1 cellular context compared by ENCODE assay signal in the genomic region with DNA sequence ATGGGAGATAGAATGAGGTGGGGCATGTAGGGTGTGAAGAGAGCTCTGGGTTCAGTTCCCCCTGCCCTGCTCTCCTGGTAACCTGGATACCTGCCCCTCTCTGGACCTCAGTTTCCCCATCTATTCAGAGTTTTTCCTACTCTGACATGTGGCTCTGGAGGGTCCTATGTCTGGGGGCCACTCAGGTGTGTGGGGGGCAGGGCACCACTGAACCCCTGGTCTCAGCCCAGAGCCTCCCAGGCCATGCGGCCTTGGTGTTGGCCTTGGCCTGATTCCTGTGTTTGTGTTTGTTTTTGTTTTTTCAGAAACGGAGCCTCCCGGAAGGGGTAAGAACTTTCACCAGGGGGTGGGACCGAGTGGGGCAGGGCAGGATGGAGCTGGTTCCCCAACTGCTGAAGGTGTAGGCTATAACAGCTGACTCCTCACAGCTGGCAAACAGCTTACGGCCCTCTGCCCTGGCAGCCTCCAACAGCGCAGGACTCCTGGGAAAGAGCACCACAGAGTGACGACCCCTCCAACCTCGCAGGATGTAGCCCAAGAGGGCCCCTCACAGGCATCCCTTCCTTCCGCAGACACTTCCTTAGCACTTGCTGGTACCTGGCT.
A peak's percentile ranks its signal among the peaks of the same experiment; 100 is the strongest.
TF ChIP-seq lines count a peak whose summit lies in the region.

No MANE protein-coding gene starts in this region.

TF ChIP-seq in HepG2, 621 proteins besides CTCF, POLR2A, EP300 and RAD21 (continued from another document and continues in another):
- no peak for TF ChIP-seq FOXA1 (IDR thresholded peaks at IDR 0.05)
- peak; percentile 38; the same call in 1 of the 2 replicates for TF ChIP-seq FOXA1 (CRISPR knock-in tag; IDR thresholded peaks at IDR 0.05)
- no peak for TF ChIP-seq PCBP2 (optimal IDR thresholded peaks at IDR 0.05; ENCODE audit: low read depth, low read length, poor library complexity, severe bottlenecking)
- 0 out of 2 replicates have a peak, but pooled peaks have one; percentile 46 for TF ChIP-seq DMAP1 (CRISPR knock-in tag; IDR thresholded peaks at IDR 0.05)
- TF ChIP-seq TFDP2 (CRISPR knock-in tag; IDR thresholded peaks at IDR 0.05), result no peak
- TF ChIP-seq ZBTB7A (CRISPR knock-in tag; IDR thresholded peaks at IDR 0.05), result peak; percentile 50; the same call in 1 of the 2 replicates
- TF ChIP-seq ZNF274 (CRISPR knock-in tag; IDR thresholded peaks at IDR 0.05), result no peak
- peak; percentile 56; the same call in 1 of the 2 replicates for TF ChIP-seq ZNF556 (CRISPR knock-in tag; IDR thresholded peaks at IDR 0.05; ENCODE audit: borderline replicate concordance)
- TF ChIP-seq THAP11 (CRISPR knock-in tag; IDR thresholded peaks at IDR 0.05), result 0 out of 2 replicates have a peak, but pooled peaks have one; percentile 48
- no peak for TF ChIP-seq NFATC3 (CRISPR knock-in tag; IDR thresholded peaks at IDR 0.05)
- TF ChIP-seq ZNF883 (CRISPR knock-in tag; IDR thresholded peaks at IDR 0.05; ENCODE audit: not compliant biosample characterization), result no peak
- TF ChIP-seq ZNF576 (CRISPR knock-in tag; IDR thresholded peaks at IDR 0.05), result no peak
- no peak for TF ChIP-seq TOE1 (CRISPR knock-in tag; IDR thresholded peaks at IDR 0.05)
- TF ChIP-seq ZNF564 (CRISPR knock-in tag; IDR thresholded peaks at IDR 0.05), result no peak; the same call in 1 of the 2 replicates
- TF ChIP-seq NCOA2 (CRISPR knock-in tag; IDR thresholded peaks at IDR 0.05), result peak; percentile 91
- no peak; the same call in 1 of the 2 replicates for TF ChIP-seq HIVEP1 (CRISPR knock-in tag; IDR thresholded peaks at IDR 0.05)
- TF ChIP-seq, protein P1, sequence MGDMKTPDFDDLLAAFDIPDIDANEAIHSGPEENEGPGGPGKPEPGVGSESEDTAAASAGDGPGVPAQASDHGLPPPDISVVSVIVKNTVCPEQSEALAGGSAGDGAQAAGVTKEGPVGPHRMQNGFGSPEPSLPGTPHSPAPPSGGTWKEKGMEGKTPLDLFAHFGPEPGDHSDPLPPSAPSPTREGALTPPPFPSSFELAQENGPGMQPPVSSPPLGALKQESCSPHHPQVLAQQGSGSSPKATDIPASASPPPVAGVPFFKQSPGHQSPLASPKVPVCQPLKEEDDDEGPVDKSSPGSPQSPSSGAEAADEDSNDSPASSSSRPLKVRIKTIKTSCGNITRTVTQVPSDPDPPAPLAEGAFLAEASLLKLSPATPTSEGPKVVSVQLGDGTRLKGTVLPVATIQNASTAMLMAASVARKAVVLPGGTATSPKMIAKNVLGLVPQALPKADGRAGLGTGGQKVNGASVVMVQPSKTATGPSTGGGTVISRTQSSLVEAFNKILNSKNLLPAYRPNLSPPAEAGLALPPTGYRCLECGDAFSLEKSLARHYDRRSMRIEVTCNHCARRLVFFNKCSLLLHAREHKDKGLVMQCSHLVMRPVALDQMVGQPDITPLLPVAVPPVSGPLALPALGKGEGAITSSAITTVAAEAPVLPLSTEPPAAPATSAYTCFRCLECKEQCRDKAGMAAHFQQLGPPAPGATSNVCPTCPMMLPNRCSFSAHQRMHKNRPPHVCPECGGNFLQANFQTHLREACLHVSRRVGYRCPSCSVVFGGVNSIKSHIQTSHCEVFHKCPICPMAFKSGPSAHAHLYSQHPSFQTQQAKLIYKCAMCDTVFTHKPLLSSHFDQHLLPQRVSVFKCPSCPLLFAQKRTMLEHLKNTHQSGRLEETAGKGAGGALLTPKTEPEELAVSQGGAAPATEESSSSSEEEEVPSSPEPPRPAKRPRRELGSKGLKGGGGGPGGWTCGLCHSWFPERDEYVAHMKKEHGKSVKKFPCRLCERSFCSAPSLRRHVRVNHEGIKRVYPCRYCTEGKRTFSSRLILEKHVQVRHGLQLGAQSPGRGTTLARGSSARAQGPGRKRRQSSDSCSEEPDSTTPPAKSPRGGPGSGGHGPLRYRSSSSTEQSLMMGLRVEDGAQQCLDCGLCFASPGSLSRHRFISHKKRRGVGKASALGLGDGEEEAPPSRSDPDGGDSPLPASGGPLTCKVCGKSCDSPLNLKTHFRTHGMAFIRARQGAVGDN (CRISPR knock-in tag; IDR thresholded peaks at IDR 0.05), result peak; percentile 69
- TF ChIP-seq SP1 (IDR thresholded peaks at IDR 0.05), result no peak
- no peak for TF ChIP-seq SP1 (CRISPR knock-in tag; IDR thresholded peaks at IDR 0.05)
- TF ChIP-seq, protein P2, sequence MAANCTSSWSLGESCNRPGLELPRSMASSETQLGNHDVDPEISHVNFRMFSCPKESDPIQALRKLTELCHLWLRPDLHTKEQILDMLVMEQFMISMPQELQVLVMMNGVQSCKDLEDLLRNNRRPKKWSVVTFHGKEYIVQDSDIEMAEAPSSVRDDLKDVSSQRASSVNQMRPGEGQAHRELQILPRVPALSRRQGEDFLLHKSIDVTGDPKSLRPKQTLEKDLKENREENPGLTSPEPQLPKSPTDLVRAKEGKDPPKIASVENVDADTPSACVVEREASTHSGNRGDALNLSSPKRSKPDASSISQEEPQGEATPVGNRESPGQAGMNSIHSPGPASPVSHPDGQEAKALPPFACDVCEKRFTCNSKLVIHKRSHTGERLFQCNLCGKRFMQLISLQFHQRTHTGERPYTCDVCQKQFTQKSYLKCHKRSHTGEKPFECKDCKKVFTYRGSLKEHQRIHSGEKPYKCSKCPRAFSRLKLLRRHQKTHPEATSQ (CRISPR knock-in tag; IDR thresholded peaks at IDR 0.05; ENCODE audit: borderline replicate concordance), result no peak
- TF ChIP-seq SRSF9 (IDR thresholded peaks at IDR 0.05; ENCODE audit: borderline replicate concordance, insufficient read depth, low read depth, low read length, poor library complexity, severe bottlenecking), result no peak
- TF ChIP-seq ZNF230 (CRISPR knock-in tag; IDR thresholded peaks at IDR 0.05), result peak; percentile 94; the same call in 1 of the 2 replicates
- TF ChIP-seq ZNF30 (CRISPR knock-in tag; IDR thresholded peaks at IDR 0.05), result no peak
- no peak for TF ChIP-seq DNMT3B (CRISPR knock-in tag; conservative IDR thresholded peaks at IDR 0.05)
- no peak; the same call in 1 of the 2 replicates for TF ChIP-seq ZNF790 (CRISPR knock-in tag; IDR thresholded peaks at IDR 0.05; ENCODE audit: borderline replicate concordance)
- TF ChIP-seq ZBTB14 (CRISPR knock-in tag; IDR thresholded peaks at IDR 0.05), result no peak
- TF ChIP-seq ZNF737 (CRISPR knock-in tag; IDR thresholded peaks at IDR 0.05; ENCODE audit: borderline replicate concordance), result no peak
- peak; percentile 44; the same call in 1 of the 2 replicates for TF ChIP-seq YEATS4 (CRISPR knock-in tag; IDR thresholded peaks at IDR 0.05; ENCODE audit: borderline replicate concordance)
- peak; percentile 84 for TF ChIP-seq PPARG (CRISPR knock-in tag; conservative IDR thresholded peaks at IDR 0.05)
- no peak for TF ChIP-seq STAT6 (CRISPR knock-in tag; IDR thresholded peaks at IDR 0.05; ENCODE audit: borderline replicate concordance)
- no peak for TF ChIP-seq SRY (CRISPR knock-in tag; IDR thresholded peaks at IDR 0.05)
- TF ChIP-seq MTF2 (CRISPR knock-in tag; IDR thresholded peaks at IDR 0.05; ENCODE audit: borderline replicate concordance), result no peak
- TF ChIP-seq MAF1 (CRISPR knock-in tag; IDR thresholded peaks at IDR 0.05; ENCODE audit: borderline replicate concordance), result no peak
- no peak for TF ChIP-seq ZNF33A (CRISPR knock-in tag; IDR thresholded peaks at IDR 0.05; ENCODE audit: borderline replicate concordance)
- TF ChIP-seq ZNF746 (CRISPR knock-in tag; IDR thresholded peaks at IDR 0.05), result no peak; the same call in 1 of the 2 replicates
- TF ChIP-seq ZBTB42 (CRISPR knock-in tag; IDR thresholded peaks at IDR 0.05), result no peak
- TF ChIP-seq SALL1 (CRISPR knock-in tag; IDR thresholded peaks at IDR 0.05), result peak; percentile 81
- TF ChIP-seq ZFP1 (CRISPR knock-in tag; IDR thresholded peaks at IDR 0.05), result no peak
- peak; percentile 69; the same call in 1 of the 2 replicates for TF ChIP-seq ZSCAN9 (CRISPR knock-in tag; IDR thresholded peaks at IDR 0.05; ENCODE audit: borderline replicate concordance)
- TF ChIP-seq FOXP1 (IDR thresholded peaks at IDR 0.05), result no peak
- peak; percentile 94 for TF ChIP-seq FOXP1 (CRISPR knock-in tag; IDR thresholded peaks at IDR 0.05)
- no peak for TF ChIP-seq HOXA5 (CRISPR knock-in tag; IDR thresholded peaks at IDR 0.05)
- peak; percentile 34; the same call in 1 of the 2 replicates for TF ChIP-seq ZNF580 (CRISPR knock-in tag; IDR thresholded peaks at IDR 0.05; ENCODE audit: borderline replicate concordance, low read depth)
- no peak for TF ChIP-seq RFX5 (IDR thresholded peaks at IDR 0.05; ENCODE audit: low read depth, low read length)
- 0 out of 2 replicates have a peak, but pooled peaks have one; percentile 33 for TF ChIP-seq ESRRA (CRISPR knock-in tag; IDR thresholded peaks at IDR 0.05; ENCODE audit: low read depth)
- TF ChIP-seq FIP1L1 (IDR thresholded peaks at IDR 0.05; ENCODE audit: borderline replicate concordance, insufficient read depth, low read depth, low read length), result no peak
- TF ChIP-seq MEIS1 (CRISPR knock-in tag; IDR thresholded peaks at IDR 0.05; ENCODE audit: borderline replicate concordance), result no peak
- no peak for TF ChIP-seq ZBTB8A (CRISPR knock-in tag; IDR thresholded peaks at IDR 0.05; ENCODE audit: borderline replicate concordance, low read depth)
- TF ChIP-seq ZNF350 (CRISPR knock-in tag; IDR thresholded peaks at IDR 0.05; ENCODE audit: borderline replicate concordance, low read depth), result peak; percentile 82
- TF ChIP-seq ZNF276 (CRISPR knock-in tag; IDR thresholded peaks at IDR 0.05; ENCODE audit: low read depth), result no peak
- TF ChIP-seq ZNF776 (CRISPR knock-in tag; IDR thresholded peaks at IDR 0.05), result no peak
- no peak for TF ChIP-seq KDM5A (IDR thresholded peaks at IDR 0.05; ENCODE audit: borderline replicate concordance, low read length)
- no peak for TF ChIP-seq ONECUT2 (CRISPR knock-in tag; IDR thresholded peaks at IDR 0.05)
- TF ChIP-seq PATZ1 (CRISPR knock-in tag; IDR thresholded peaks at IDR 0.05), result peak; percentile 93
- TF ChIP-seq ZNF879 (CRISPR knock-in tag; IDR thresholded peaks at IDR 0.05), result no peak
